23 cellular contexts compared by ENCODE assay signal in the genomic region with DNA sequence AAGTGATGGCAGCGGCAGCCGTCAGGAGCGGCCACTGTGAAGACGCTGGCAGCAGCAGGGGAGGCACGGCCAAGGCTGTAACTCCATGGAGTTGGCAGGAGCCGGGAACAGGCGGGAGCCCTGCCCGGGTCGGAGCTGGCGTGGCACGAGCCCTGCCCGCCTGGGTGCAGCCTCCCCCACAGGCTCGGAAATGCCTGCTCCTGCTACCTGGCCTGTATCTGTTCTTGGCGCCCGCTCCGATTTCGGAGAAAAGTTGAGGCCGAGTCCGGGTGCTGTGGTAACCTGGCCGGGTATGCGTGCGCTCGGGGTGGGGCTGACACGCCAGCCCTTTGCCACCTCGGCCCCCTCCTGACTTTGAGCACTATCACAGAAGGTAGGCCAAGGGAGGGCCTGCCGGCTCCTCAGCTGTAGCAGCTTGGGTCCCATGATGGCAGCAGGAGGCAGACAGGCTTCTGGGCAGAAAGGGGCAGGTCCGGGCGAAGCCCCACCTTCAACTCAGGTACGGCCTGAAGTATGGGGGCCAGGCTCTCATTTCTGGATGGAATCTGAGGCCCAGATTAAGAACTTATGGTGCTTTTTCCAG. TPM values are rescaled to one million over a fixed set of nuclear protein-coding genes. Genes with fewer than 3 reads are reported as not detected.
"Had no signal": no experiment of that assay in that cellular context is flagged by ENCODE, and none has a peak within 500 bp of the region (broad histone marks: within the 10 kb centered on the region; RNA-seq: fewer than 3 reads in every experiment).

No MANE protein-coding gene starts in this region.

- H3K4me1 Mint-ChIP-seq: activated naive CD8-positive, alpha-beta T cell treated with anti-CD3 and anti-CD28 coated beads, Interleukin-2, amount 10 ng/mL, durations not matched to agents 7 days and 5 days had no signal

- H3K4me3 Mint-ChIP-seq: activated CD8-positive, alpha-beta T cell treated with anti-CD3 and anti-CD28 coated beads, Interleukin-2, amount 10 ng/mL, durations not matched to agents 7 days and 5 days; activated naive CD8-positive, alpha-beta T cell treated with anti-CD3 and anti-CD28 coated beads, Interleukin-2, amount 10 ng/mL, durations not matched to agents 7 days and 5 days; T-helper 1 cell treated with Interleukin-12 subunit alpha and Interleukin-12 subunit beta and Interleukin-4 antibody, amounts not matched to agents 30 μg/mL and 1 μg/mL, for 36 hours; WTC11 had no signal

- ATAC-seq: activated CD8-positive, alpha-beta T cell treated with anti-CD3 and anti-CD28 coated beads, Interleukin-2, amount 10 ng/mL, durations not matched to agents 7 days and 5 days; WTC11 had no signal

- H3K9me3 Mint-ChIP-seq: activated naive CD8-positive, alpha-beta T cell treated with anti-CD3 and anti-CD28 coated beads, Interleukin-2, amount 10 ng/mL, durations not matched to agents 7 days and 5 days; T-helper 1 cell treated with Interleukin-12 subunit alpha and Interleukin-12 subunit beta and Interleukin-4 antibody, amounts not matched to agents 30 μg/mL and 1 μg/mL, for 36 hours; WTC11 had no signal

- H3K4me2 ChIP-seq: PC-9 had no signal

- DNase-seq: activated CD4-positive, alpha-beta T cell treated with anti-CD3 and anti-CD28 coated beads for 48 hours; activated CD4-positive, alpha-beta T cell treated with anti-CD3 and anti-CD28 coated beads, Interleukin-2, amount 50 U/mL, for 4 hours; activated CD4-positive, CD25-positive, alpha-beta regulatory T cell treated with anti-CD3 and anti-CD28 coated beads, Interleukin-2, amount 50 U/mL, for 72 hours; activated CD8-positive, alpha-beta memory T cell treated with anti-CD3 and anti-CD28 coated beads, Interleukin-2, amount 50 U/mL, for 48 hours; activated CD8-positive, alpha-beta T cell treated with anti-CD3 and anti-CD28 coated beads, Interleukin-2, amount 10 ng/mL, durations not matched to agents 7 days and 5 days; activated naive CD4-positive, alpha-beta T cell treated with anti-CD3 and anti-CD28 coated beads, Interleukin-2, amount 50 U/mL, for 16 hours; activated naive CD8-positive, alpha-beta T cell treated with anti-CD3 and anti-CD28 coated beads, Interleukin-2, amount 10 ng/mL, durations not matched to agents 7 days and 5 days; activated T-cell treated with anti-CD3 and anti-CD28 coated beads, Interleukin-2, amount 50 U/mL, for 1 hour; adrenal gland; anterior cingulate cortex; NCI-H1105 treated with DMSO at 0.1 percent for 48 hours; NCI-H1436 treated with DMSO at 0.1 percent for 48 hours; NCI-H187; NCI-H2171 treated with DMSO at 0.1 percent for 48 hours; NCI-H345; NCI-H524; PC-9; SHP77 treated with DMSO at 0.1 percent for 48 hours; T-helper 9 cell had no signal

- H3K4me1 ChIP-seq: breast epithelium had no signal

- H3K27ac Mint-ChIP-seq: activated CD8-positive, alpha-beta T cell treated with anti-CD3 and anti-CD28 coated beads, Interleukin-2, amount 10 ng/mL, durations not matched to agents 7 days and 5 days; activated naive CD8-positive, alpha-beta T cell treated with anti-CD3 and anti-CD28 coated beads, Interleukin-2, amount 10 ng/mL, durations not matched to agents 7 days and 5 days; T-helper 1 cell treated with Interleukin-12 subunit alpha and Interleukin-12 subunit beta and Interleukin-4 antibody, amounts not matched to agents 30 μg/mL and 1 μg/mL, for 36 hours; WTC11 had no signal

- H3K36me3 ChIP-seq: adrenal gland, breast epithelium had no signal

- H2AFZ ChIP-seq: PC-9 had no signal

- H3K4me3 ChIP-seq: adrenal gland, breast epithelium, PC-9 had no signal

- H3K27me3 ChIP-seq: adrenal gland had no signal

- H3K36me3 Mint-ChIP-seq: activated naive CD8-positive, alpha-beta T cell treated with anti-CD3 and anti-CD28 coated beads, Interleukin-2, amount 10 ng/mL, durations not matched to agents 7 days and 5 days; WTC11 had no signal

- H3K27ac ChIP-seq: adrenal gland, breast epithelium, PC-9 had no signal

- H3K9me3 ChIP-seq: adrenal gland, breast epithelium had no signal

RNA-seq across cellular contexts. Expression of gene SHISA3, which starts 51.2 kb away (rescaled TPM):
- total RNA-seq: PC-9, SK-MEL-5 had no signal
